10 cellular contexts compared by ENCODE assay signal in genomic region chr2:102033028-102033749, GRCh38. TPM values are rescaled to one million over a fixed set of nuclear protein-coding genes. Genes with fewer than 3 reads are reported as not detected.
DNase-seq lines count a peak whose midpoint lies in the region; ATAC-seq and TF ChIP-seq lines count a peak whose summit lies in the region.
"Had no signal": no experiment of that assay in that cellular context is flagged by ENCODE, and none has a peak within 500 bp of the region (broad histone marks: within the 10 kb centered on the region; RNA-seq: fewer than 3 reads in every experiment).

No MANE protein-coding gene starts in this region.

- no peaks in the 10 kb centered on the region for H3K9me3 ChIP-seq in lower lobe of right lung

- peaks cover 9% of the 10 kb centered on the region for H3K4me1 Mint-ChIP-seq in type B pancreatic cell (ENCODE audit: unreplicated experiment)

- DNase-seq in ELR (ENCODE audit: low read depth) (peak; percentile 52), HFF-Myc (ENCODE audit: extremely low read depth, low read depth) (peak; percentile 64), NOMO-1 (lab: John Stamatoyannopoulos, UW; ENCODE audit: unreplicated experiment in 2 of 2) (peak; percentile 81 to 88), brain pericyte (ENCODE audit: low read depth, low spot score) (peak; percentile 72), lower lobe of right lung (peak; percentile 82), type B pancreatic cell (ENCODE audit: extremely low spot score, unreplicated experiment) (no peak), SK-N-DZ (ENCODE audit: low spot score) (no peak)

- no peaks in the 10 kb centered on the region for H3K36me3 Mint-ChIP-seq in type B pancreatic cell

- peak overlapping the region; percentile 63 for H3K27ac ChIP-seq in lower lobe of right lung

- no peaks in the 10 kb centered on the region for H3K36me3 ChIP-seq in lower lobe of right lung

- peak; percentile 85 to 96 for ATAC-seq in lower lobe of right lung
- ATAC-seq in GM19351 (IDR thresholded peaks at IDR 0.05; ENCODE audit: unreplicated experiment): no peak
- ATAC-seq: Panc1 had no signal

- no peak overlapping the region for H3K4me3 Mint-ChIP-seq in type B pancreatic cell
- H3K4me3 Mint-ChIP-seq: neural crest cell had no signal

- TF ChIP-seq CTCF in HFF-Myc (IDR thresholded peaks at IDR 0.05; ENCODE audit: low read depth, low read length, missing control alignments) (peak; percentile 21), lower lobe of right lung (IDR thresholded peaks at IDR 0.05) (no peak), type B pancreatic cell (conservative IDR thresholded peaks at IDR 0.05) (no peak)

- intact Hi-C loops in lower lobe of right lung (cut with DNase I): no loop called here

- peaks cover 5% of the 10 kb centered on the region for H3K9me3 Mint-ChIP-seq in type B pancreatic cell

- H3K27ac Mint-ChIP-seq in type B pancreatic cell: peak overlapping the region; percentile 4

- no peaks in the 10 kb centered on the region for H3K27me3 Mint-ChIP-seq in type B pancreatic cell

- H3K4me1 ChIP-seq in lower lobe of right lung: peaks cover 64% of the 10 kb centered on the region

- no peaks in the 10 kb centered on the region for H3K27me3 ChIP-seq in lower lobe of right lung (ENCODE audit: low read depth)

- H3K4me3 ChIP-seq in HFF-Myc (replicated peaks; ENCODE audit: low read depth, low read length) (no peak overlapping the region), lower lobe of right lung (no peak overlapping the region)

RNA-seq across cellular contexts. Expression of gene IL1R2, which starts 41.4 kb away (rescaled TPM):
- total RNA-seq in lower lobe of right lung: 23.3 TPM
- total RNA-seq in type B pancreatic cell (ENCODE audit: low replicate concordance): 0.48 and 1.2 TPM in 2 replicates
- polyA plus RNA-seq in SK-N-DZ (2014; cell fraction: cytosol; rRNA removed): not detected in 2 replicates
- not detected in 2 replicates for polyA plus RNA-seq in SK-N-DZ (2014; cell fraction: nucleus; rRNA removed)
- total RNA-seq: neural crest cell had no signal

Comparison
In these comparisons a context has a peak if more than half of its experiments do, and no peak if none do; other contexts are left out.
1. DNase-seq: peak in ELR (single experiment), HFF-Myc (single experiment), NOMO-1 (2 of 2), brain pericyte (single experiment) and lower lobe of right lung (single experiment); none in type B pancreatic cell (single experiment) and SK-N-DZ (single experiment).
2. RNA of gene IL1R2, which starts 41.4 kb away (total RNA-seq): 23.3 TPM in lower lobe of right lung (single experiment); 0.48 to 1.2 TPM in type B pancreatic cell; every median in the first group is over 10 times any median in the second.